8 cellular contexts compared by ENCODE assay signal in genomic region chr9:137114613-137115393, GRCh38. TPM values are rescaled to one million over a fixed set of nuclear protein-coding genes. Genes with fewer than 3 reads are reported as not detected.
DNase-seq lines count a peak whose midpoint lies in the region; ATAC-seq and TF ChIP-seq lines count a peak whose summit lies in the region.

TSS of gene DPP7 (minus strand) at chr9:137114733. CDS start at chr9:137114713, 20 bp downstream.

- no peaks in the 10 kb centered on the region for H3K27me3 ChIP-seq in CD8-positive, alpha-beta T cell (ENCODE audit: insufficient read depth, low read length)

- peak within 1 kb of the TSS; percentile 58 for H3K4me3 ChIP-seq in CD8-positive, alpha-beta T cell (ENCODE audit: low read depth, low read length)

- H3K27me3 Mint-ChIP-seq in CD8-positive, alpha-beta T cell (ENCODE audit: low read depth): no peaks in the 10 kb centered on the region
- H3K27me3 Mint-ChIP-seq in T-helper 1 cell treated with Interleukin-12 subunit alpha and Interleukin-12 subunit beta and Interleukin-4 antibody, amounts not matched to agents 30 μg/mL and 1 μg/mL, for 36 hours (ENCODE audit: low read depth): no peaks in the 10 kb centered on the region

- H3K27ac Mint-ChIP-seq in CD8-positive, alpha-beta T cell: peak within 1 kb of the TSS; percentile 70
- H3K27ac Mint-ChIP-seq in T-helper 1 cell treated with Interleukin-12 subunit alpha and Interleukin-12 subunit beta and Interleukin-4 antibody, amounts not matched to agents 30 μg/mL and 1 μg/mL, for 36 hours: no peak within 1 kb of the TSS

- H3K36me3 ChIP-seq in CD8-positive, alpha-beta T cell (ENCODE audit: insufficient read depth, low read length): no peaks in the 10 kb centered on the region

- no peak for TF ChIP-seq RAD21 in Ishikawa (IDR thresholded peaks at IDR 0.05; ENCODE audit: low read depth)

- CTCF ChIA-PET in CD8-positive, alpha-beta T cell (lab: Charles Lee): interaction anchor here (0.8 to 1.3 kb wide), 4 partner anchors 19 to 112 kb away, joined by 3 to 6 read pairs (median 3); partner anchors contain the start of genes MAN1B1, RNF224 and TPRN

- no peaks in the 10 kb centered on the region for H3K9me3 ChIP-seq in CD8-positive, alpha-beta T cell (ENCODE audit: low read length)

- intact Hi-C loops in CD8-positive, alpha-beta T cell (cut with DNase I, micrococcal nuclease): loop anchor here (1.0 kb wide), 4 partner anchors 14 to 108 kb away; partner anchors contain the start of gene MAN1B1 (in 1 of the 2)
- intact Hi-C loops in sciatic nerve (cut with DNase I): no loop called here

- H3K4me3 Mint-ChIP-seq in CD8-positive, alpha-beta T cell: peak within 1 kb of the TSS; percentile 69
- H3K4me3 Mint-ChIP-seq in T-helper 1 cell treated with Interleukin-12 subunit alpha and Interleukin-12 subunit beta and Interleukin-4 antibody, amounts not matched to agents 30 μg/mL and 1 μg/mL, for 36 hours: peak within 1 kb of the TSS; percentile 70

- peaks cover 15% of the 10 kb centered on the region for H3K36me3 Mint-ChIP-seq in CD8-positive, alpha-beta T cell
- peaks cover 3% of the 10 kb centered on the region for H3K36me3 Mint-ChIP-seq in T-helper 1 cell treated with Interleukin-12 subunit alpha and Interleukin-12 subunit beta and Interleukin-4 antibody, amounts not matched to agents 30 μg/mL and 1 μg/mL, for 36 hours (ENCODE audit: low read depth)

- H3K9me3 Mint-ChIP-seq in CD8-positive, alpha-beta T cell: no peaks in the 10 kb centered on the region
- no peaks in the 10 kb centered on the region for H3K9me3 Mint-ChIP-seq in T-helper 1 cell treated with Interleukin-12 subunit alpha and Interleukin-12 subunit beta and Interleukin-4 antibody, amounts not matched to agents 30 μg/mL and 1 μg/mL, for 36 hours

- peak within 1 kb of the TSS; percentile 30 for H3K27ac ChIP-seq in CD8-positive, alpha-beta T cell (ENCODE audit: low read depth, low read length)
- H3K27ac ChIP-seq in angular gyrus (ENCODE audit: low read depth, low read length): peak within 1 kb of the TSS; percentile 45

- H3K4me1 ChIP-seq in CD8-positive, alpha-beta T cell (ENCODE audit: insufficient read depth, low read length): peaks cover 14% of the 10 kb centered on the region

- H3K4me1 Mint-ChIP-seq in CD8-positive, alpha-beta T cell (ENCODE audit: low read depth): peaks cover 7% of the 10 kb centered on the region
- peaks cover 8% of the 10 kb centered on the region for H3K4me1 Mint-ChIP-seq in T-helper 1 cell treated with Interleukin-12 subunit alpha and Interleukin-12 subunit beta and Interleukin-4 antibody, amounts not matched to agents 30 μg/mL and 1 μg/mL, for 36 hours (ENCODE audit: low read depth)

- DNase-seq in CD8-positive, alpha-beta T cell: peak; percentile 50 to 86 (median 75)
- DNase-seq in hepatic stellate cell (ENCODE audit: low spot score) (peak; percentile 87), sciatic nerve (ENCODE audit: low spot score) (peak; percentile 86), DMS153 treated with DMSO at 0.1 percent for 48 hours (lab: John Stamatoyannopoulos, UW; ENCODE audit: unreplicated experiment) (no peak)

- POLR2A ChIA-PET in CD8-positive, alpha-beta T cell (lab: Charles Lee): interaction anchor here (1.1 to 3.5 kb wide), 6 partner anchors 15 to 126 kb away, joined by 3 to 12 read pairs (median 6); partner anchors contain the start of genes MAN1B1, RNF224 and TUBB4B

- TF ChIP-seq CTCF in CD8-positive, alpha-beta T cell (IDR thresholded peaks at IDR 0.05): no peak

- peak; percentile 90 for ATAC-seq in CD8-positive, alpha-beta T cell
- ATAC-seq in GM19463 (IDR thresholded peaks at IDR 0.05; ENCODE audit: unreplicated experiment): peak; percentile 64
- ATAC-seq in sciatic nerve: peak; percentile 81

- no peak for TF ChIP-seq EP300 in Ishikawa (IDR thresholded peaks at IDR 0.05; ENCODE audit: borderline replicate concordance)

TF ChIP-seq in Ishikawa, 13 proteins besides CTCF, POLR2A, EP300 and RAD21:
- TF ChIP-seq YY1 (IDR thresholded peaks at IDR 0.05; ENCODE audit: low read depth): peak; percentile 44; the same call in 1 of the 2 replicates
- TF ChIP-seq EGR1 (IDR thresholded peaks at IDR 0.05): no peak
- TF ChIP-seq ZBTB7A (IDR thresholded peaks at IDR 0.05; ENCODE audit: low read depth): peak; percentile 80
- peak; percentile 89 for TF ChIP-seq MAX (IDR thresholded peaks at IDR 0.05)
- peak; percentile 95 for TF ChIP-seq USF1 (IDR thresholded peaks at IDR 0.05)
- no peak for TF ChIP-seq CEBPB (IDR thresholded peaks at IDR 0.05)

RNA-seq across cellular contexts. Expression of gene DPP7, which starts in this region (rescaled TPM):
- total RNA-seq in CD8-positive, alpha-beta T cell: 100 to 1,000 TPM; 311 to 325 TPM
- total RNA-seq in sciatic nerve: 127 TPM
